In the genomic region with DNA sequence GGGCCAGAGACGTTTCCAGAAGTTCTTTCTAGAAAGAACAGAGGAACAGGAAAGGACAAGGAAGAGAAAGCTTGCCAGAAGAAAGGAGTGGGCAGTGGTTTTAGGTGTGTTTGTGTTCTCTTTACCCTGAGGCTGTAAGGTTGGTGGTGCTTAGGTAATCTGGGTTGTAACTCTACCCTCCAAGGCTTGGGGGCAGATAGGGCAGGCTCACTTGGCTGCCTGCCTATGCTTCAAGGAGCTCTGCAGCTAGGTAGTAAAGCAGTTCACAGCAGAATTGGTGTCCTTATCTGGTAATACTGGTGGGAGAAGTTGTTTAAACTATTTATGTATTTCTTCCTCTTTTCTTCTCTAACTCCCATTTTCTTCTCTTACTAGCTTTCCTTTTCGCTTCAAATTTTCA, we compare ENCODE assay signal across 1 cellular context.
TF ChIP-seq lines count a peak whose summit lies in the region.

No MANE protein-coding gene starts in this region.

TF ChIP-seq in GM23338, 12 proteins besides CTCF, POLR2A, EP300 and RAD21 (continued from another document):
- TF ChIP-seq, protein P1, sequence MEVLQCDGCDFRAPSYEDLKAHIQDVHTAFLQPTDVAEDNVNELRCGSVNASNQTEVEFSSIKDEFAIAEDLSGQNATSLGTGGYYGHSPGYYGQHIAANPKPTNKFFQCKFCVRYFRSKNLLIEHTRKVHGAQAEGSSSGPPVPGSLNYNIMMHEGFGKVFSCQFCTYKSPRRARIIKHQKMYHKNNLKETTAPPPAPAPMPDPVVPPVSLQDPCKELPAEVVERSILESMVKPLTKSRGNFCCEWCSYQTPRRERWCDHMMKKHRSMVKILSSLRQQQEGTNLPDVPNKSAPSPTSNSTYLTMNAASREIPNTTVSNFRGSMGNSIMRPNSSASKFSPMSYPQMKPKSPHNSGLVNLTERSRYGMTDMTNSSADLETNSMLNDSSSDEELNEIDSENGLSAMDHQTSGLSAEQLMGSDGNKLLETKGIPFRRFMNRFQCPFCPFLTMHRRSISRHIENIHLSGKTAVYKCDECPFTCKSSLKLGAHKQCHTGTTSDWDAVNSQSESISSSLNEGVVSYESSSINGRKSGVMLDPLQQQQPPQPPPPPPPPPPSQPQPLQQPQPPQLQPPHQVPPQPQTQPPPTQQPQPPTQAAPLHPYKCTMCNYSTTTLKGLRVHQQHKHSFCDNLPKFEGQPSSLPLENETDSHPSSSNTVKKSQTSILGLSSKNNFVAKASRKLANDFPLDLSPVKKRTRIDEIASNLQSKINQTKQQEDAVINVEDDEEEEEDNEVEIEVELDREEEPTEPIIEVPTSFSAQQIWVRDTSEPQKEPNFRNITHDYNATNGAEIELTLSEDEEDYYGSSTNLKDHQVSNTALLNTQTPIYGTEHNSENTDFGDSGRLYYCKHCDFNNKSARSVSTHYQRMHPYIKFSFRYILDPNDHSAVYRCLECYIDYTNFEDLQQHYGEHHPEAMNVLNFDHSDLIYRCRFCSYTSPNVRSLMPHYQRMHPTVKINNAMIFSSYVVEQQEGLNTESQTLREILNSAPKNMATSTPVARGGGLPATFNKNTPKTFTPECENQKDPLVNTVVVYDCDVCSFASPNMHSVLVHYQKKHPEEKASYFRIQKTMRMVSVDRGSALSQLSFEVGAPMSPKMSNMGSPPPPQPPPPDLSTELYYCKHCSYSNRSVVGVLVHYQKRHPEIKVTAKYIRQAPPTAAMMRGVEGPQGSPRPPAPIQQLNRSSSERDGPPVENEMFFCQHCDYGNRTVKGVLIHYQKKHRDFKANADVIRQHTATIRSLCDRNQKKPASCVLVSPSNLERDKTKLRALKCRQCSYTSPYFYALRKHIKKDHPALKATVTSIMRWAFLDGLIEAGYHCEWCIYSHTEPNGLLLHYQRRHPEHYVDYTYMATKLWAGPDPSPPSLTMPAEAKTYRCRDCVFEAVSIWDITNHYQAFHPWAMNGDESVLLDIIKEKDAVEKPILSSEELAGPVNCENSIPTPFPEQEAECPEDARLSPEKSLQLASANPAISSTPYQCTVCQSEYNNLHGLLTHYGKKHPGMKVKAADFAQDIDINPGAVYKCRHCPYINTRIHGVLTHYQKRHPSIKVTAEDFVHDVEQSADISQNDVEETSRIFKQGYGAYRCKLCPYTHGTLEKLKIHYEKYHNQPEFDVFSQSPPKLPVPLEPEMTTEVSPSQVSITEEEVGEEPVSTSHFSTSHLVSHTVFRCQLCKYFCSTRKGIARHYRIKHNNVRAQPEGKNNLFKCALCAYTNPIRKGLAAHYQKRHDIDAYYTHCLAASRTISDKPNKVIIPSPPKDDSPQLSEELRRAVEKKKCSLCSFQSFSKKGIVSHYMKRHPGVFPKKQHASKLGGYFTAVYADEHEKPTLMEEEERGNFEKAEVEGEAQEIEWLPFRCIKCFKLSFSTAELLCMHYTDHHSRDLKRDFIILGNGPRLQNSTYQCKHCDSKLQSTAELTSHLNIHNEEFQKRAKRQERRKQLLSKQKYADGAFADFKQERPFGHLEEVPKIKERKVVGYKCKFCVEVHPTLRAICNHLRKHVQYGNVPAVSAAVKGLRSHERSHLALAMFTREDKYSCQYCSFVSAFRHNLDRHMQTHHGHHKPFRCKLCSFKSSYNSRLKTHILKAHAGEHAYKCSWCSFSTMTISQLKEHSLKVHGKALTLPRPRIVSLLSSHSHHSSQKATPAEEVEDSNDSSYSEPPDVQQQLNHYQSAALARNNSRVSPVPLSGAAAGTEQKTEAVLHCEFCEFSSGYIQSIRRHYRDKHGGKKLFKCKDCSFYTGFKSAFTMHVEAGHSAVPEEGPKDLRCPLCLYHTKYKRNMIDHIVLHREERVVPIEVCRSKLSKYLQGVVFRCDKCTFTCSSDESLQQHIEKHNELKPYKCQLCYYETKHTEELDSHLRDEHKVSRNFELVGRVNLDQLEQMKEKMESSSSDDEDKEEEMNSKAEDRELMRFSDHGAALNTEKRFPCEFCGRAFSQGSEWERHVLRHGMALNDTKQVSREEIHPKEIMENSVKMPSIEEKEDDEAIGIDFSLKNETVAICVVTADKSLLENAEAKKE (CRISPR knock-in tag; IDR thresholded peaks at IDR 0.05): no peak
- TF ChIP-seq NANOG (IDR thresholded peaks at IDR 0.05; ENCODE audit: borderline replicate concordance): no peak
- no peak for TF ChIP-seq REST (IDR thresholded peaks at IDR 0.05; ENCODE audit: unreplicated experiment)
- TF ChIP-seq ZNF331 (CRISPR knock-in tag; IDR thresholded peaks at IDR 0.05; ENCODE audit: low read depth): no peak
TF ChIP-seq in GM23338: peak in this region for 0.
